ENCODE assay signal across 20 cellular contexts in the genomic region with DNA sequence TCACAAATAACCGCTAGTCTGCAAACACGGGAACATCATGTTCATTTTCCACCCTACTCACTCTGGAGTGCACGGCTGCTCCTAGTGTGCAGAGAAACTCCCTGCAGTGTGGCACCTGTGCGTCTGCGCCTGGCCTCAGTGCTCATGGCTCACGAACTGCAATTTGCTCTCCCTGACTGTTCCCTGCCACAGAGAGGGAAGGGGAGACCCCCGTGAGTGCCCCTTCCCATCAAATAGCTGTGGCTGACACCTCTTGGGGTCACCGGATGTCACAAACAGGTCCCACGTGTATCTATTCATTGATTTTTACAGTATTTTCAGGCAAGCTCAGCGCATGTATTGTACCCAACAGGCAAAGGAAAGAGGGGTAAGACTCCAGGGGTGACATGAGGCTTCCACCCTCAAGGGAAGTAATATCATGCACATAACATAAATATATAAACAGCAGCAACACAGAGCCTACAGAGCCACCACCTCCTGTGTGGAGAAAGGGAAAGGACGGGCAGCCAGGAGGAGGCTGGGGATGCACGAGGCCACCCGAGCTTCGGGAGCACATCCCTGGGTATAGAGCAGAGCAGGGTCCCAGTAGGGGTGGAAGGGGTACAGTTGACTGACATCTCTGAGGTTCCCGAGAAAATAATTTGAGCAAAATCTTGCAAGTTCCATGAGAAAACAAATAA.
"Had no signal": no experiment of that assay in that cellular context is flagged by ENCODE, and none has a peak within 500 bp of the region (broad histone marks: within the 10 kb centered on the region; RNA-seq: fewer than 3 reads in every experiment).

No MANE protein-coding gene starts in this region.

- ATAC-seq: activated CD4-positive, CD25-positive, alpha-beta regulatory T cell treated with anti-CD3 and anti-CD28 coated beads, Interleukin-2, amount 50 U/mL, for 24 hours; activated CD8-positive, alpha-beta memory T cell treated with anti-CD3 and anti-CD28 coated beads, Interleukin-2, amount 10 ng/mL, durations not matched to agents 7 days and 5 days; activated CD8-positive, alpha-beta T cell treated with anti-CD3 and anti-CD28 coated beads for 36 hours; activated naive CD4-positive, alpha-beta T cell treated with anti-CD3 and anti-CD28 coated beads, Interleukin-2, amount 50 U/mL, for 72 hours; left lung; natural killer cell; psoas muscle; right cardiac atrium; stimulated activated naive CD8-positive, alpha-beta T cell treated with anti-CD3 and anti-CD28 coated beads, Interleukin-15, Interleukin-2, amounts not matched to agents 100 U/mL and 50 U/mL, for 24 hours had no signal

- H3K36me3 ChIP-seq: left lung, ovary, tibial artery had no signal

- H3K27me3 ChIP-seq: ovary had no signal

- H3K4me1 ChIP-seq: left lung, psoas muscle, tibial artery had no signal

- H3K9me3 ChIP-seq: ovary, tibial artery had no signal

- DNase-seq: activated CD4-positive, alpha-beta T cell treated with anti-CD3 and anti-CD28 coated beads, Interleukin-2, amount 10 ng/mL, durations not matched to agents 24 days and 14 days; activated CD8-positive, alpha-beta memory T cell treated with anti-CD3 and anti-CD28 coated beads, Interleukin-2, amount 10 ng/mL, durations not matched to agents 7 days and 5 days; activated CD8-positive, alpha-beta T cell treated with anti-CD3 and anti-CD28 coated beads for 36 hours; aorta; dermis blood vessel endothelial cell; effector CD8-positive, alpha-beta T cell; foreskin melanocyte; midbrain; natural killer cell; psoas muscle; right cardiac atrium; stimulated activated CD4-positive, alpha-beta T cell treated with anti-CD3 and anti-CD28 coated beads, Interleukin-12 subunit alpha, Interleukin-12 subunit beta, amount 100 ng/mL, for 4 hours; stimulated activated CD4-positive, alpha-beta T cell treated with anti-CD3 and anti-CD28 coated beads, Interleukin-4, amount 100 ng/mL, for 4 hours; stimulated activated naive CD8-positive, alpha-beta T cell treated with anti-CD3 and anti-CD28 coated beads, Interleukin-15, Interleukin-2, amounts not matched to agents 100 U/mL and 50 U/mL, for 24 hours; tibial artery had no signal

- H3K27ac ChIP-seq: left lung, ovary, psoas muscle, tibial artery, VCaP had no signal

- H3K4me3 ChIP-seq: left lung, ovary, psoas muscle, tibial artery had no signal
